Comparison of ENCODE assay signal across 13 cellular contexts in genomic region chr14:49549881-49550280, GRCh38. TPM values are rescaled to one million over a fixed set of nuclear protein-coding genes. Genes with fewer than 3 reads are reported as not detected.
DNase-seq lines count a peak whose midpoint lies in the region; ATAC-seq and TF ChIP-seq lines count a peak whose summit lies in the region.
"Had no signal": no experiment of that assay in that cellular context is flagged by ENCODE, and none has a peak within 500 bp of the region (broad histone marks: within the 10 kb centered on the region; RNA-seq: fewer than 3 reads in every experiment).

No MANE protein-coding gene starts in this region.

- H3K36me3 ChIP-seq in breast epithelium (no peaks in the 10 kb centered on the region), iPS-20b (ENCODE audit: insufficient read depth, low read depth, low read length) (no peaks in the 10 kb centered on the region)

- TF ChIP-seq CTCF in MCF 10A (IDR thresholded peaks at IDR 0.05; ENCODE audit: unreplicated experiment) (no peak), breast epithelium (IDR thresholded peaks at IDR 0.05) (no peak)

- no peak overlapping the region for H3K4me3 Mint-ChIP-seq in MCF 10A (ENCODE audit: unreplicated experiment)
- H3K4me3 Mint-ChIP-seq: activated T-cell treated with anti-CD3 and anti-CD28 coated beads, Interleukin-2, amount 50 U/mL, for 24 hours; stimulated activated memory B cell treated with anti-CD40 and anti-IgM and Interleukin-4, amounts not matched to agents 10 μg/mL and 1 μg/mL and 100 μg/mL, for 72 hours had no signal

- intact Hi-C loops in MCF 10A (cut with micrococcal nuclease): loop anchor here (1.0 to 10.0 kb wide), 2 partner anchors 88 to 375 kb away; no protein-coding TSS in a partner anchor
- intact Hi-C loops in breast epithelium (cut with DNase I; ENCODE audit: low total_unique reads): no loop called here
- intact Hi-C loops in left colon (cut with DNase I, micrococcal nuclease): no loop called here

- H3K9me3 Mint-ChIP-seq in MCF 10A (ENCODE audit: unreplicated experiment): no peaks in the 10 kb centered on the region
- H3K9me3 Mint-ChIP-seq: activated T-cell treated with anti-CD3 and anti-CD28 coated beads, Interleukin-2, amount 50 U/mL, for 24 hours; stimulated activated memory B cell treated with anti-CD40 and anti-IgM and Interleukin-4, amounts not matched to agents 10 μg/mL and 1 μg/mL and 100 μg/mL, for 72 hours had no signal

- no peaks in the 10 kb centered on the region for H3K4me1 ChIP-seq in breast epithelium
- H3K4me1 ChIP-seq in iPS-20b (ENCODE audit: insufficient read depth, low read length): peaks cover 16% of the 10 kb centered on the region; the same call in 1 of the 2 replicates

- H3K9me3 ChIP-seq in breast epithelium (no peaks in the 10 kb centered on the region), iPS-20b (ENCODE audit: insufficient read depth, low read depth, low read length) (no peaks in the 10 kb centered on the region; the same call in 1 of the 2 replicates)

- H3K36me3 Mint-ChIP-seq in MCF 10A (ENCODE audit: insufficient read depth, unreplicated experiment): no peaks in the 10 kb centered on the region
- H3K36me3 Mint-ChIP-seq: stimulated activated memory B cell treated with anti-CD40 and anti-IgM and Interleukin-4, amounts not matched to agents 10 μg/mL and 1 μg/mL and 100 μg/mL, for 72 hours had no signal

- ATAC-seq in left colon: no peak
- ATAC-seq in HG02870 (IDR thresholded peaks at IDR 0.05; ENCODE audit: unreplicated experiment): no peak
- no peak for ATAC-seq in HG02798 (IDR thresholded peaks at IDR 0.05; ENCODE audit: poor library complexity, unreplicated experiment)
- ATAC-seq: stimulated activated memory B cell treated with anti-CD40 and anti-IgM and Interleukin-4, amounts not matched to agents 10 μg/mL and 1 μg/mL and 100 μg/mL, for 72 hours had no signal

- no peak overlapping the region for H3K27ac ChIP-seq in breast epithelium
- H3K27ac ChIP-seq in iPS-20b (ENCODE audit: low read length): no peak overlapping the region

- H3K27me3 ChIP-seq in breast epithelium: no peaks in the 10 kb centered on the region
- H3K27me3 ChIP-seq in iPS-20b (ENCODE audit: insufficient read depth, low read length): no peaks in the 10 kb centered on the region

- DNase-seq in MCF 10A (ENCODE audit: unreplicated experiment): peak; percentile 4
- DNase-seq in breast epithelium (ENCODE audit: low spot score in 2 of 2): no peak
- peak; percentile 17 for DNase-seq in SW480 (ENCODE audit: low spot score)
- no peak for DNase-seq in left colon
- DNase-seq in NK-92 treated with Interleukin-12 subunit alpha and Interleukin-12 subunit beta, amount 100 ng/mL, for 24 hours (lab: John Stamatoyannopoulos, UW): no peak
- DNase-seq: activated T-cell treated with anti-CD3 and anti-CD28 coated beads, Interleukin-2, amount 50 U/mL, for 24 hours; erythroblast; Karpas-422; SHP77 treated with DMSO at 0.1 percent for 48 hours had no signal

- no peak overlapping the region for H3K9ac ChIP-seq in iPS-20b (ENCODE audit: low read depth, low read length)

- H3K27ac Mint-ChIP-seq in MCF 10A (ENCODE audit: low read depth, unreplicated experiment): no peak overlapping the region
- H3K27ac Mint-ChIP-seq: activated T-cell treated with anti-CD3 and anti-CD28 coated beads, Interleukin-2, amount 50 U/mL, for 24 hours; stimulated activated memory B cell treated with anti-CD40 and anti-IgM and Interleukin-4, amounts not matched to agents 10 μg/mL and 1 μg/mL and 100 μg/mL, for 72 hours had no signal

- H3K4me1 Mint-ChIP-seq in MCF 10A (ENCODE audit: insufficient read depth, unreplicated experiment): peaks cover 2% of the 10 kb centered on the region
- H3K4me1 Mint-ChIP-seq: stimulated activated memory B cell treated with anti-CD40 and anti-IgM and Interleukin-4, amounts not matched to agents 10 μg/mL and 1 μg/mL and 100 μg/mL, for 72 hours had no signal

- no peak for TF ChIP-seq POLR2A in breast epithelium (IDR thresholded peaks at IDR 0.05)

- H3K27me3 Mint-ChIP-seq in MCF 10A (ENCODE audit: insufficient read depth, unreplicated experiment): no peaks in the 10 kb centered on the region
- H3K27me3 Mint-ChIP-seq: activated T-cell treated with anti-CD3 and anti-CD28 coated beads, Interleukin-2, amount 50 U/mL, for 24 hours had no signal

- CTCF ChIA-PET in MCF 10A (lab: Yijun Ruan, JAX): interaction anchor here (0.7 to 4.4 kb wide), 8 partner anchors 10 to 244 kb away, joined by 3 to 28 read pairs (median 4); no protein-coding TSS in a partner anchor

- H3K4me3 ChIP-seq in breast epithelium (no peak overlapping the region), iPS-20b (ENCODE audit: low read length) (peak overlapping the region; percentile 8; the same call in 1 of the 2 replicates)

- BruUV-seq in MCF 10A (replicated peaks; lab: Mats Ljungman, UMichigan): no TSS peak

- POLR2A ChIA-PET in MCF 10A (lab: Yijun Ruan, JAX): no interaction called here

RNA-seq across cellular contexts. Expression of gene RPS29, which starts 36.3 kb away (rescaled TPM):
- total RNA-seq in MCF 10A (2022): 1,499 and 1,837 TPM in 2 replicates
- total RNA-seq in breast epithelium: over 10,000 TPM in 2 of 3 donors, 1,000 to 10,000 TPM in 1; 6,323 to 14,663 (median 13,626) TPM
- total RNA-seq in left colon: 1,000 to 10,000 TPM; 1,252 to 1,368 TPM

RNA-seq across cellular contexts. Expression of gene LRR1, which starts 48.9 kb away (rescaled TPM):
- total RNA-seq in MCF 10A (2022) (17.0 and 19.8 TPM in 2 replicates), breast epithelium (1 to 10 TPM; 7.9 to 9.8 (median 9.2) TPM), left colon (10 to 100 TPM; 18.2 to 26.7 TPM)

Comparison
In these comparisons a context has a peak if more than half of its experiments do, and no peak if none do; other contexts are left out.
1. DNase-seq: peak in MCF 10A (single experiment) and SW480 (single experiment); none in breast epithelium (0 of 2), left colon (0 of 2) and NK-92 treated with Interleukin-12 subunit alpha and Interleukin-12 subunit beta, amount 100 ng/mL, for 24 hours (single experiment).